ENCODE assay signal across 1 cellular context in the genomic region with DNA sequence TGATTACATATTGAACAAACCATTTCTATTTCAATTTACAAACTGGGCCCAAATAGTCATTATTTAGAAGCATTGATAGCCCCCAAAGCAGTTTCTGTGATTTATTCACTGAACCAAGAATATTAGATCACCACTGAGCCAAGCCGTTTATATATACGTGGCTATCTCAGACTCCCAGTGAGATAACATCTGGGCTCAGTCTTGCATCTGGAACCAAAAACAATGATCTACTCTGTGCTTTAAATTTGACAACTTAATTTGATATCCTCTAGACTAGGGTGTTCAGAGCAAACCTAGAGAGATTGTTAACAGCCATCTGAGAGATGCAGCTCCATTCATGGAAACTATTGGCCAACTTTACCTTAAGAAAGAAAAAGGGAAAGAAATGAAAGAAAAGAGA.
TF ChIP-seq lines count a peak whose summit lies in the region.

No MANE protein-coding gene starts in this region.

TF ChIP-seq in SK-N-SH treated with all-trans-retinoic acid at 6 μM for 48 hours, 23 proteins besides CTCF, POLR2A, EP300 and RAD21 (continued from another document):
- TF ChIP-seq ARNTL (CRISPR knock-in tag; IDR thresholded peaks at IDR 0.05; ENCODE audit: borderline replicate concordance, low read depth) (no peak), SNAI2 (CRISPR knock-in tag; IDR thresholded peaks at IDR 0.05) (no peak), CSDC2 (CRISPR knock-in tag; IDR thresholded peaks at IDR 0.05) (no peak), ZC3H10 (CRISPR knock-in tag; IDR thresholded peaks at IDR 0.05) (no peak), BACH2 (CRISPR knock-in tag; IDR thresholded peaks at IDR 0.05; ENCODE audit: borderline replicate concordance) (no peak), ZNF70 (CRISPR knock-in tag; IDR thresholded peaks at IDR 0.05) (no peak), ZNF565 (CRISPR knock-in tag; conservative IDR thresholded peaks at IDR 0.05; ENCODE audit: low read depth) (no peak), CREB5 (CRISPR knock-in tag; IDR thresholded peaks at IDR 0.05; ENCODE audit: low read depth) (no peak), ZFP30 (CRISPR knock-in tag; IDR thresholded peaks at IDR 0.05) (no peak), PPARA (CRISPR knock-in tag; IDR thresholded peaks at IDR 0.05; ENCODE audit: borderline replicate concordance) (no peak), ZNF8 (CRISPR knock-in tag; IDR thresholded peaks at IDR 0.05) (no peak)
- TF ChIP-seq, protein P1, sequence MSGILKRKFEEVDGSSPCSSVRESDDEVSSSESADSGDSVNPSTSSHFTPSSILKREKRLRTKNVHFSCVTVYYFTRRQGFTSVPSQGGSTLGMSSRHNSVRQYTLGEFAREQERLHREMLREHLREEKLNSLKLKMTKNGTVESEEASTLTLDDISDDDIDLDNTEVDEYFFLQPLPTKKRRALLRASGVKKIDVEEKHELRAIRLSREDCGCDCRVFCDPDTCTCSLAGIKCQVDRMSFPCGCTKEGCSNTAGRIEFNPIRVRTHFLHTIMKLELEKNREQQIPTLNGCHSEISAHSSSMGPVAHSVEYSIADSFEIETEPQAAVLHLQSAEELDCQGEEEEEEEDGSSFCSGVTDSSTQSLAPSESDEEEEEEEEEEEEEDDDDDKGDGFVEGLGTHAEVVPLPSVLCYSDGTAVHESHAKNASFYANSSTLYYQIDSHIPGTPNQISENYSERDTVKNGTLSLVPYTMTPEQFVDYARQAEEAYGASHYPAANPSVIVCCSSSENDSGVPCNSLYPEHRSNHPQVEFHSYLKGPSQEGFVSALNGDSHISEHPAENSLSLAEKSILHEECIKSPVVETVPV (CRISPR knock-in tag; IDR thresholded peaks at IDR 0.05) = no peak
- TF ChIP-seq, protein P2, sequence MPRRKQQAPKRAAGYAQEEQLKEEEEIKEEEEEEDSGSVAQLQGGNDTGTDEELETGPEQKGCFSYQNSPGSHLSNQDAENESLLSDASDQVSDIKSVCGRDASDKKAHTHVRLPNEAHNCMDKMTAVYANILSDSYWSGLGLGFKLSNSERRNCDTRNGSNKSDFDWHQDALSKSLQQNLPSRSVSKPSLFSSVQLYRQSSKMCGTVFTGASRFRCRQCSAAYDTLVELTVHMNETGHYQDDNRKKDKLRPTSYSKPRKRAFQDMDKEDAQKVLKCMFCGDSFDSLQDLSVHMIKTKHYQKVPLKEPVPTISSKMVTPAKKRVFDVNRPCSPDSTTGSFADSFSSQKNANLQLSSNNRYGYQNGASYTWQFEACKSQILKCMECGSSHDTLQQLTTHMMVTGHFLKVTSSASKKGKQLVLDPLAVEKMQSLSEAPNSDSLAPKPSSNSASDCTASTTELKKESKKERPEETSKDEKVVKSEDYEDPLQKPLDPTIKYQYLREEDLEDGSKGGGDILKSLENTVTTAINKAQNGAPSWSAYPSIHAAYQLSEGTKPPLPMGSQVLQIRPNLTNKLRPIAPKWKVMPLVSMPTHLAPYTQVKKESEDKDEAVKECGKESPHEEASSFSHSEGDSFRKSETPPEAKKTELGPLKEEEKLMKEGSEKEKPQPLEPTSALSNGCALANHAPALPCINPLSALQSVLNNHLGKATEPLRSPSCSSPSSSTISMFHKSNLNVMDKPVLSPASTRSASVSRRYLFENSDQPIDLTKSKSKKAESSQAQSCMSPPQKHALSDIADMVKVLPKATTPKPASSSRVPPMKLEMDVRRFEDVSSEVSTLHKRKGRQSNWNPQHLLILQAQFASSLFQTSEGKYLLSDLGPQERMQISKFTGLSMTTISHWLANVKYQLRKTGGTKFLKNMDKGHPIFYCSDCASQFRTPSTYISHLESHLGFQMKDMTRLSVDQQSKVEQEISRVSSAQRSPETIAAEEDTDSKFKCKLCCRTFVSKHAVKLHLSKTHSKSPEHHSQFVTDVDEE (CRISPR knock-in tag; IDR thresholded peaks at IDR 0.05) = no peak
- TF ChIP-seq, protein P3, sequence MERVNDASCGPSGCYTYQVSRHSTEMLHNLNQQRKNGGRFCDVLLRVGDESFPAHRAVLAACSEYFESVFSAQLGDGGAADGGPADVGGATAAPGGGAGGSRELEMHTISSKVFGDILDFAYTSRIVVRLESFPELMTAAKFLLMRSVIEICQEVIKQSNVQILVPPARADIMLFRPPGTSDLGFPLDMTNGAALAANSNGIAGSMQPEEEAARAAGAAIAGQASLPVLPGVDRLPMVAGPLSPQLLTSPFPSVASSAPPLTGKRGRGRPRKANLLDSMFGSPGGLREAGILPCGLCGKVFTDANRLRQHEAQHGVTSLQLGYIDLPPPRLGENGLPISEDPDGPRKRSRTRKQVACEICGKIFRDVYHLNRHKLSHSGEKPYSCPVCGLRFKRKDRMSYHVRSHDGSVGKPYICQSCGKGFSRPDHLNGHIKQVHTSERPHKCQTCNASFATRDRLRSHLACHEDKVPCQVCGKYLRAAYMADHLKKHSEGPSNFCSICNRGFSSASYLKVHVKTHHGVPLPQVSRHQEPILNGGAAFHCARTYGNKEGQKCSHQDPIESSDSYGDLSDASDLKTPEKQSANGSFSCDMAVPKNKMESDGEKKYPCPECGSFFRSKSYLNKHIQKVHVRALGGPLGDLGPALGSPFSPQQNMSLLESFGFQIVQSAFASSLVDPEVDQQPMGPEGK (CRISPR knock-in tag; IDR thresholded peaks at IDR 0.05; ENCODE audit: borderline replicate concordance) = no peak
